In genomic region chr1:224057461-224058199, GRCh38 we compare ENCODE assay signal across 15 cellular contexts.
"Had no signal": no experiment of that assay in that cellular context is flagged by ENCODE, and none has a peak within 500 bp of the region (broad histone marks: within the 10 kb centered on the region; RNA-seq: fewer than 3 reads in every experiment).

No MANE protein-coding gene starts in this region.

- H3K27me3 ChIP-seq: thyroid gland had no signal

- H3K36me3 ChIP-seq: left ventricle myocardium inferior, thyroid gland had no signal

- H3K27ac Mint-ChIP-seq: activated B cell treated with CpG ODN at 0.5 μM for 24 hours; activated CD4-positive, alpha-beta T cell treated with anti-CD3 and anti-CD28 coated beads, Interleukin-2, amount 10 ng/mL, durations not matched to agents 7 days and 5 days; activated naive CD4-positive, alpha-beta T cell treated with anti-CD3 and anti-CD28 coated beads for 36 hours; activated T-helper 17 cell treated with anti-CD3 and anti-CD28 coated beads, Interleukin-2, amount 50 U/mL, for 72 hours; effector memory CD8-positive, alpha-beta T cell; immature natural killer cell had no signal

- H3K4me3 Mint-ChIP-seq: activated B cell treated with CpG ODN at 0.5 μM for 24 hours; activated CD4-positive, alpha-beta T cell treated with anti-CD3 and anti-CD28 coated beads, Interleukin-2, amount 10 ng/mL, durations not matched to agents 7 days and 5 days; activated naive CD4-positive, alpha-beta T cell treated with anti-CD3 and anti-CD28 coated beads for 36 hours; activated T-helper 17 cell treated with anti-CD3 and anti-CD28 coated beads, Interleukin-2, amount 50 U/mL, for 72 hours; effector memory CD8-positive, alpha-beta T cell; immature natural killer cell; nephron had no signal

- H3K4me1 Mint-ChIP-seq: activated B cell treated with CpG ODN at 0.5 μM for 24 hours; activated CD4-positive, alpha-beta T cell treated with anti-CD3 and anti-CD28 coated beads, Interleukin-2, amount 10 ng/mL, durations not matched to agents 7 days and 5 days; activated T-helper 17 cell treated with anti-CD3 and anti-CD28 coated beads, Interleukin-2, amount 50 U/mL, for 72 hours; immature natural killer cell; nephron had no signal

- DNase-seq: activated B cell treated with CpG ODN at 0.5 μM for 24 hours; activated CD4-positive, alpha-beta T cell treated with anti-CD3 and anti-CD28 coated beads, Interleukin-2, amount 10 ng/mL, durations not matched to agents 7 days and 5 days; activated naive CD4-positive, alpha-beta T cell treated with anti-CD3 and anti-CD28 coated beads for 36 hours; activated T-cell treated with anti-CD3 and anti-CD28 coated beads for 4 hours; caudate nucleus; cortex of kidney; effector memory CD8-positive, alpha-beta T cell; glutamatergic neuron; immature natural killer cell; left ventricle myocardium inferior; mesenchymal stem cell; thyroid gland had no signal

- H3K27ac ChIP-seq: left ventricle myocardium inferior, thyroid gland had no signal

- ATAC-seq: effector memory CD8-positive, alpha-beta T cell had no signal

- H3K36me3 Mint-ChIP-seq: immature natural killer cell had no signal

- H3K4me3 ChIP-seq: left ventricle myocardium inferior, thyroid gland had no signal

- FAIRE-seq: urothelium cell line had no signal

- H3K9me3 Mint-ChIP-seq: activated B cell treated with CpG ODN at 0.5 μM for 24 hours; activated naive CD4-positive, alpha-beta T cell treated with anti-CD3 and anti-CD28 coated beads for 36 hours; activated T-helper 17 cell treated with anti-CD3 and anti-CD28 coated beads, Interleukin-2, amount 50 U/mL, for 72 hours; effector memory CD8-positive, alpha-beta T cell; immature natural killer cell had no signal

- H3K4me1 ChIP-seq: left ventricle myocardium inferior, thyroid gland had no signal

- H3K9me3 ChIP-seq: thyroid gland had no signal
